ENCODE assay signal across 1 cellular context in the genomic region with DNA sequence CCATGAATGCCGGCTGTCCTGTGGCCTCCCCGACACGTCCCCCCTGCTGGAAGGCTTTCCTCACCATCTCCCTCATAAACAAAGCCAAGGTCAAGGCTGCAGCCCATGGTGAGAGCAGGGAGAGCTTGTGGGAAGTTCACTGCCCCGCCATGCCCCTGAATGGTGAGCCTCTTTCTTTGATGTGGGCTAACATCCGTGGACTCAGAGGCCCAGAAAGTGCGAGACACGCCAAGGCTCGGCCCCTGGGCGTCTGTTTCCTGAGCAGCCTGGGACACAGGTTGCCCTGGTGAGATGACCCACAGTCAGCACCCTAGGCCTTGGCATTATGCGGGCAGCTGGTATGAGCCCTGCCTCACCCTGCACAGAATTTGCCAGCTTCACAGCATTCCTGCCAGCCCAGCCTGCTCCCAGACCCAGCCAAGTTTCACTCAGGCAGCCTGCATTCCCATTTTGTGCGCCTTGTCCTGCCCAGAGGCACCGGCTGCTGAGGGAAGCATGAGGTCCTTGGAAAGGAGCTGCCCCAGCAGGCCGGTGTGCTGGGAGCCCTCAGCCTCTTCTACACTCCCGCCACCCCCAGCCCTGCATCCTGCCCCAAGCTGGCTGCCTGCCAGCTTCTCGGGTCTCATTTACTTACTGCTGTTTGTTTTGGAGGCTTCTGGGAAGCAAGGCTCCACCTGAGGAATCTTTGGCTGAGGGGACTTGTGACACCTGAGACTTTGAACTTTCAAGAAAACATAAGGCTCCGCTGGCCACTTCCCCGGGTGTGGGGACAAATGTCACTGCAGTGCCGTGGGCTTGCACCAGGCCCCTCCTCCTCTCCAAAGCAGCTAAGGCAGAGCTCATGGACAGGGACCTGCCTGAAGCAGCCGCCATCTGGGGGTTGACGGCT.
TF ChIP-seq lines count a peak whose summit lies in the region.

No MANE protein-coding gene starts in this region.

TF ChIP-seq in HEK293, 187 proteins besides CTCF, POLR2A, EP300 and RAD21 (continued from another document and continues in another):
- TF ChIP-seq, protein P1, sequence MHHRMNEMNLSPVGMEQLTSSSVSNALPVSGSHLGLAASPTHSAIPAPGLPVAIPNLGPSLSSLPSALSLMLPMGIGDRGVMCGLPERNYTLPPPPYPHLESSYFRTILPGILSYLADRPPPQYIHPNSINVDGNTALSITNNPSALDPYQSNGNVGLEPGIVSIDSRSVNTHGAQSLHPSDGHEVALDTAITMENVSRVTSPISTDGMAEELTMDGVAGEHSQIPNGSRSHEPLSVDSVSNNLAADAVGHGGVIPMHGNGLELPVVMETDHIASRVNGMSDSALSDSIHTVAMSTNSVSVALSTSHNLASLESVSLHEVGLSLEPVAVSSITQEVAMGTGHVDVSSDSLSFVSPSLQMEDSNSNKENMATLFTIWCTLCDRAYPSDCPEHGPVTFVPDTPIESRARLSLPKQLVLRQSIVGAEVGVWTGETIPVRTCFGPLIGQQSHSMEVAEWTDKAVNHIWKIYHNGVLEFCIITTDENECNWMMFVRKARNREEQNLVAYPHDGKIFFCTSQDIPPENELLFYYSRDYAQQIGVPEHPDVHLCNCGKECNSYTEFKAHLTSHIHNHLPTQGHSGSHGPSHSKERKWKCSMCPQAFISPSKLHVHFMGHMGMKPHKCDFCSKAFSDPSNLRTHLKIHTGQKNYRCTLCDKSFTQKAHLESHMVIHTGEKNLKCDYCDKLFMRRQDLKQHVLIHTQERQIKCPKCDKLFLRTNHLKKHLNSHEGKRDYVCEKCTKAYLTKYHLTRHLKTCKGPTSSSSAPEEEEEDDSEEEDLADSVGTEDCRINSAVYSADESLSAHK (tag by site-specific recombination; IDR thresholded peaks at IDR 0.05) = no peak
- TF ChIP-seq ZNF843 (tag by site-specific recombination; IDR thresholded peaks at IDR 0.05) (no peak), KLF1 (tag by site-specific recombination; IDR thresholded peaks at IDR 0.05) (no peak), ZBTB21 (tag by site-specific recombination; IDR thresholded peaks at IDR 0.05) (no peak), OSR2 (tag by site-specific recombination; IDR thresholded peaks at IDR 0.05) (peak; percentile 53; the same call in 1 of the 2 replicates), ZBTB1 (tag by site-specific recombination; IDR thresholded peaks at IDR 0.05) (no peak), ZNF548 (tag by site-specific recombination; IDR thresholded peaks at IDR 0.05) (no peak), ZNF610 (tag by site-specific recombination; IDR thresholded peaks at IDR 0.05; ENCODE audit: borderline replicate concordance) (no peak), ZNF830 (tag by site-specific recombination; IDR thresholded peaks at IDR 0.05; ENCODE audit: low read depth) (no peak), ZNF416 (tag by site-specific recombination; IDR thresholded peaks at IDR 0.05) (no peak), ZFP41 (tag by site-specific recombination; IDR thresholded peaks at IDR 0.05; ENCODE audit: borderline replicate concordance) (no peak), ZNF768 (tag by site-specific recombination; IDR thresholded peaks at IDR 0.05) (no peak), ZNF664 (tag by site-specific recombination; IDR thresholded peaks at IDR 0.05) (no peak), GLIS1 (tag by site-specific recombination; IDR thresholded peaks at IDR 0.05) (0 out of 2 replicates have a peak, but pooled peaks have one; percentile 38), ZNF19 (tag by site-specific recombination; IDR thresholded peaks at IDR 0.05; ENCODE audit: low read depth) (no peak), ZNF138 (tag by site-specific recombination; IDR thresholded peaks at IDR 0.05; ENCODE audit: borderline replicate concordance) (no peak), ZNF202 (tag by site-specific recombination; IDR thresholded peaks at IDR 0.05; ENCODE audit: borderline replicate concordance) (no peak), ZNF707 (tag by site-specific recombination; IDR thresholded peaks at IDR 0.05) (no peak), OVOL3 (tag by site-specific recombination; IDR thresholded peaks at IDR 0.05) (no peak), ZNF596 (tag by site-specific recombination; IDR thresholded peaks at IDR 0.05) (no peak), GLIS2 (tag by site-specific recombination; IDR thresholded peaks at IDR 0.05) (peak; percentile 44; the same call in 1 of the 2 replicates), YY1 (tag by site-specific recombination; IDR thresholded peaks at IDR 0.05) (no peak), ZNF433 (tag by site-specific recombination; IDR thresholded peaks at IDR 0.05; ENCODE audit: low read depth) (no peak), KLF8 (tag by site-specific recombination; IDR thresholded peaks at IDR 0.05) (no peak)
- TF ChIP-seq, protein P2, sequence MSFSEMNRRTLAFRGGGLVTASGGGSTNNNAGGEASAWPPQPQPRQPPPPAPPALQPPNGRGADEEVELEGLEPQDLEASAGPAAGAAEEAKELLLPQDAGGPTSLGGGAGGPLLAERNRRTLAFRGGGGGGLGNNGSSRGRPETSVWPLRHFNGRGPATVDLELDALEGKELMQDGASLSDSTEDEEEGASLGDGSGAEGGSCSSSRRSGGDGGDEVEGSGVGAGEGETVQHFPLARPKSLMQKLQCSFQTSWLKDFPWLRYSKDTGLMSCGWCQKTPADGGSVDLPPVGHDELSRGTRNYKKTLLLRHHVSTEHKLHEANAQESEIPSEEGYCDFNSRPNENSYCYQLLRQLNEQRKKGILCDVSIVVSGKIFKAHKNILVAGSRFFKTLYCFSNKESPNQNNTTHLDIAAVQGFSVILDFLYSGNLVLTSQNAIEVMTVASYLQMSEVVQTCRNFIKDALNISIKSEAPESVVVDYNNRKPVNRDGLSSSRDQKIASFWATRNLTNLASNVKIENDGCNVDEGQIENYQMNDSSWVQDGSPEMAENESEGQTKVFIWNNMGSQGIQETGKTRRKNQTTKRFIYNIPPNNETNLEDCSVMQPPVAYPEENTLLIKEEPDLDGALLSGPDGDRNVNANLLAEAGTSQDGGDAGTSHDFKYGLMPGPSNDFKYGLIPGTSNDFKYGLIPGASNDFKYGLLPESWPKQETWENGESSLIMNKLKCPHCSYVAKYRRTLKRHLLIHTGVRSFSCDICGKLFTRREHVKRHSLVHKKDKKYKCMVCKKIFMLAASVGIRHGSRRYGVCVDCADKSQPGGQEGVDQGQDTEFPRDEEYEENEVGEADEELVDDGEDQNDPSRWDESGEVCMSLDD (tag by site-specific recombination; IDR thresholded peaks at IDR 0.05) = no peak
- TF ChIP-seq, protein P3, sequence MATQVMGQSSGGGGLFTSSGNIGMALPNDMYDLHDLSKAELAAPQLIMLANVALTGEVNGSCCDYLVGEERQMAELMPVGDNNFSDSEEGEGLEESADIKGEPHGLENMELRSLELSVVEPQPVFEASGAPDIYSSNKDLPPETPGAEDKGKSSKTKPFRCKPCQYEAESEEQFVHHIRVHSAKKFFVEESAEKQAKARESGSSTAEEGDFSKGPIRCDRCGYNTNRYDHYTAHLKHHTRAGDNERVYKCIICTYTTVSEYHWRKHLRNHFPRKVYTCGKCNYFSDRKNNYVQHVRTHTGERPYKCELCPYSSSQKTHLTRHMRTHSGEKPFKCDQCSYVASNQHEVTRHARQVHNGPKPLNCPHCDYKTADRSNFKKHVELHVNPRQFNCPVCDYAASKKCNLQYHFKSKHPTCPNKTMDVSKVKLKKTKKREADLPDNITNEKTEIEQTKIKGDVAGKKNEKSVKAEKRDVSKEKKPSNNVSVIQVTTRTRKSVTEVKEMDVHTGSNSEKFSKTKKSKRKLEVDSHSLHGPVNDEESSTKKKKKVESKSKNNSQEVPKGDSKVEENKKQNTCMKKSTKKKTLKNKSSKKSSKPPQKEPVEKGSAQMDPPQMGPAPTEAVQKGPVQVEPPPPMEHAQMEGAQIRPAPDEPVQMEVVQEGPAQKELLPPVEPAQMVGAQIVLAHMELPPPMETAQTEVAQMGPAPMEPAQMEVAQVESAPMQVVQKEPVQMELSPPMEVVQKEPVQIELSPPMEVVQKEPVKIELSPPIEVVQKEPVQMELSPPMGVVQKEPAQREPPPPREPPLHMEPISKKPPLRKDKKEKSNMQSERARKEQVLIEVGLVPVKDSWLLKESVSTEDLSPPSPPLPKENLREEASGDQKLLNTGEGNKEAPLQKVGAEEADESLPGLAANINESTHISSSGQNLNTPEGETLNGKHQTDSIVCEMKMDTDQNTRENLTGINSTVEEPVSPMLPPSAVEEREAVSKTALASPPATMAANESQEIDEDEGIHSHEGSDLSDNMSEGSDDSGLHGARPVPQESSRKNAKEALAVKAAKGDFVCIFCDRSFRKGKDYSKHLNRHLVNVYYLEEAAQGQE (tag by site-specific recombination; IDR thresholded peaks at IDR 0.05) = no peak
- TF ChIP-seq, protein P4, sequence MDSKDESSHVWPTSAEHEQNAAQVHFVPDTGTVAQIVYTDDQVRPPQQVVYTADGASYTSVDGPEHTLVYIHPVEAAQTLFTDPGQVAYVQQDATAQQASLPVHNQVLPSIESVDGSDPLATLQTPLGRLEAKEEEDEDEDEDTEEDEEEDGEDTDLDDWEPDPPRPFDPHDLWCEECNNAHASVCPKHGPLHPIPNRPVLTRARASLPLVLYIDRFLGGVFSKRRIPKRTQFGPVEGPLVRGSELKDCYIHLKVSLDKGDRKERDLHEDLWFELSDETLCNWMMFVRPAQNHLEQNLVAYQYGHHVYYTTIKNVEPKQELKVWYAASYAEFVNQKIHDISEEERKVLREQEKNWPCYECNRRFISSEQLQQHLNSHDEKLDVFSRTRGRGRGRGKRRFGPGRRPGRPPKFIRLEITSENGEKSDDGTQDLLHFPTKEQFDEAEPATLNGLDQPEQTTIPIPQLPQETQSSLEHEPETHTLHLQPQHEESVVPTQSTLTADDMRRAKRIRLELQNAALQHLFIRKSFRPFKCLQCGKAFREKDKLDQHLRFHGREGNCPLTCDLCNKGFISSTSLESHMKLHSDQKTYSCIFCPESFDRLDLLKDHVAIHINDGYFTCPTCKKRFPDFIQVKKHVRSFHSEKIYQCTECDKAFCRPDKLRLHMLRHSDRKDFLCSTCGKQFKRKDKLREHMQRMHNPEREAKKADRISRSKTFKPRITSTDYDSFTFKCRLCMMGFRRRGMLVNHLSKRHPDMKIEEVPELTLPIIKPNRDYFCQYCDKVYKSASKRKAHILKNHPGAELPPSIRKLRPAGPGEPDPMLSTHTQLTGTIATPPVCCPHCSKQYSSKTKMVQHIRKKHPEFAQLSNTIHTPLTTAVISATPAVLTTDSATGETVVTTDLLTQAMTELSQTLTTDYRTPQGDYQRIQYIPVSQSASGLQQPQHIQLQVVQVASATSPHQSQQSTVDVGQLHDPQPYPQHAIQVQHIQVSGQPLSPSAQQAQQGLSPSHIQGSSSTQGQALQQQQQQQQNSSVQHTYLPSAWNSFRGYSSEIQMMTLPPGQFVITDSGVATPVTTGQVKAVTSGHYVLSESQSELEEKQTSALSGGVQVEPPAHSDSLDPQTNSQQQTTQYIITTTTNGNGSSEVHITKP (tag by site-specific recombination; IDR thresholded peaks at IDR 0.05) = no peak
- TF ChIP-seq, protein P5, sequence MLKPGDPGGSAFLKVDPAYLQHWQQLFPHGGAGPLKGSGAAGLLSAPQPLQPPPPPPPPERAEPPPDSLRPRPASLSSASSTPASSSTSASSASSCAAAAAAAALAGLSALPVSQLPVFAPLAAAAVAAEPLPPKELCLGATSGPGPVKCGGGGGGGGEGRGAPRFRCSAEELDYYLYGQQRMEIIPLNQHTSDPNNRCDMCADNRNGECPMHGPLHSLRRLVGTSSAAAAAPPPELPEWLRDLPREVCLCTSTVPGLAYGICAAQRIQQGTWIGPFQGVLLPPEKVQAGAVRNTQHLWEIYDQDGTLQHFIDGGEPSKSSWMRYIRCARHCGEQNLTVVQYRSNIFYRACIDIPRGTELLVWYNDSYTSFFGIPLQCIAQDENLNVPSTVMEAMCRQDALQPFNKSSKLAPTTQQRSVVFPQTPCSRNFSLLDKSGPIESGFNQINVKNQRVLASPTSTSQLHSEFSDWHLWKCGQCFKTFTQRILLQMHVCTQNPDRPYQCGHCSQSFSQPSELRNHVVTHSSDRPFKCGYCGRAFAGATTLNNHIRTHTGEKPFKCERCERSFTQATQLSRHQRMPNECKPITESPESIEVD (tag by site-specific recombination; IDR thresholded peaks at IDR 0.05) = no peak
- TF ChIP-seq, protein P6, sequence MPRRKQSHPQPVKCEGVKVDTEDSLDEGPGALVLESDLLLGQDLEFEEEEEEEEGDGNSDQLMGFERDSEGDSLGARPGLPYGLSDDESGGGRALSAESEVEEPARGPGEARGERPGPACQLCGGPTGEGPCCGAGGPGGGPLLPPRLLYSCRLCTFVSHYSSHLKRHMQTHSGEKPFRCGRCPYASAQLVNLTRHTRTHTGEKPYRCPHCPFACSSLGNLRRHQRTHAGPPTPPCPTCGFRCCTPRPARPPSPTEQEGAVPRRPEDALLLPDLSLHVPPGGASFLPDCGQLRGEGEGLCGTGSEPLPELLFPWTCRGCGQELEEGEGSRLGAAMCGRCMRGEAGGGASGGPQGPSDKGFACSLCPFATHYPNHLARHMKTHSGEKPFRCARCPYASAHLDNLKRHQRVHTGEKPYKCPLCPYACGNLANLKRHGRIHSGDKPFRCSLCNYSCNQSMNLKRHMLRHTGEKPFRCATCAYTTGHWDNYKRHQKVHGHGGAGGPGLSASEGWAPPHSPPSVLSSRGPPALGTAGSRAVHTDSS (tag by site-specific recombination; IDR thresholded peaks at IDR 0.05) = no peak
- TF ChIP-seq, protein P7, sequence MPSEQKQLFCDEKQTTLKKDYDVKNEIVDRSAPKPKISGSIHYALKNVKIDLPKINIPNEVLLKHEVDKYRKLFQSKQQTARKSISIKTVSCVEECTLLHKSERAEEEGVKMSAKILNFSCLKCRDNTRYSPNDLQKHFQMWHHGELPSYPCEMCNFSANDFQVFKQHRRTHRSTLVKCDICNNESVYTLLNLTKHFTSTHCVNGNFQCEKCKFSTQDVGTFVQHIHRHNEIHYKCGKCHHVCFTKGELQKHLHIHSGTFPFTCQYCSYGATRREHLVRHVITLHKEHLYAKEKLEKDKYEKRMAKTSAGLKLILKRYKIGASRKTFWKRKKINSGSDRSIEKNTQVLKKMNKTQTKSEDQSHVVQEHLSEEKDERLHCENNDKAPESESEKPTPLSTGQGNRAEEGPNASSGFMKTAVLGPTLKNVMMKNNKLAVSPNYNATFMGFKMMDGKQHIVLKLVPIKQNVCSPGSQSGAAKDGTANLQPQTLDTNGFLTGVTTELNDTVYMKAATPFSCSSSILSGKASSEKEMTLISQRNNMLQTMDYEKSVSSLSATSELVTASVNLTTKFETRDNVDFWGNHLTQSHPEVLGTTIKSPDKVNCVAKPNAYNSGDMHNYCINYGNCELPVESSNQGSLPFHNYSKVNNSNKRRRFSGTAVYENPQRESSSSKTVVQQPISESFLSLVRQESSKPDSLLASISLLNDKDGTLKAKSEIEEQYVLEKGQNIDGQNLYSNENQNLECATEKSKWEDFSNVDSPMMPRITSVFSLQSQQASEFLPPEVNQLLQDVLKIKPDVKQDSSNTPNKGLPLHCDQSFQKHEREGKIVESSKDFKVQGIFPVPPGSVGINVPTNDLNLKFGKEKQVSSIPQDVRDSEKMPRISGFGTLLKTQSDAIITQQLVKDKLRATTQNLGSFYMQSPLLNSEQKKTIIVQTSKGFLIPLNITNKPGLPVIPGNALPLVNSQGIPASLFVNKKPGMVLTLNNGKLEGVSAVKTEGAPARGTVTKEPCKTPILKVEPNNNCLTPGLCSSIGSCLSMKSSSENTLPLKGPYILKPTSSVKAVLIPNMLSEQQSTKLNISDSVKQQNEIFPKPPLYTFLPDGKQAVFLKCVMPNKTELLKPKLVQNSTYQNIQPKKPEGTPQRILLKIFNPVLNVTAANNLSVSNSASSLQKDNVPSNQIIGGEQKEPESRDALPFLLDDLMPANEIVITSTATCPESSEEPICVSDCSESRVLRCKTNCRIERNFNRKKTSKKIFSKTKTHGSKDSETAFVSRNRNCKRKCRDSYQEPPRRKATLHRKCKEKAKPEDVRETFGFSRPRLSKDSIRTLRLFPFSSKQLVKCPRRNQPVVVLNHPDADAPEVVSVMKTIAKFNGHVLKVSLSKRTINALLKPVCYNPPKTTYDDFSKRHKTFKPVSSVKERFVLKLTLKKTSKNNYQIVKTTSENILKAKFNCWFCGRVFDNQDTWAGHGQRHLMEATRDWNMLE (tag by site-specific recombination; conservative IDR thresholded peaks at IDR 0.05; ENCODE audit: low read depth) = no peak
